1 cellular context compared by ENCODE assay signal in the genomic region with DNA sequence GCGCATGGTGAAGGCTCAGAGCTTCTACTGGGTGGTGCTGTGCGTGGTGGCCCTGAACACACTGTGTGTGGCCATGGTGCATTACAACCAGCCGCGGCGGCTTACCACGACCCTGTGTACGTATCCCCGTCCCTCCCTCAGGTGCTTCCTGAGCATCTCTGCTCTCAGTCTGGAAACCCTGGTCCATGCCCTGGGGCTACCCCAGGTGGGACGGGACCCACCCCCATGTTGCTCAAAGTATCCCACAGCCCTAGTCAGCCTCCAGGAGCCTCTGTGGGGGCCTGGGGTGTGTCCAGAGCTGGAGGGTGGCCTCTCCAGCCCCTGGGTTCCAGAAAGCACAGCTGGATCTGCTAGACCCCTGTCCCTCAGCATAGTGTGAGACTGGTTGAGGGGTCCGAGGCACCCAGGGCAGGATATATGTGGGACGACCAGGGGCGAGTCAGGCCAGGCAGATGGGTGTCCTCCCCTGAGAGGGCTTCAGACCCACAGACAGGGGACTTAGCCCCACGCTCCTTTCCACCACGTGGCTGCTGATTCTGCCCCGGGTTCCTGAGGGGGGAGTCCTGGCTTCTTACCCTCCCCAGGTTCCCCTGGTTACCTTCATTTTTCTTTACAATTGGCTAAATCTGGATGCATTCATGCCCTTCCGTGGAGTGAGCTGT.
TF ChIP-seq lines count a peak whose summit lies in the region.

No MANE protein-coding gene starts in this region.

TF ChIP-seq in K562, 482 proteins besides CTCF, POLR2A, EP300 and RAD21:
- TF ChIP-seq ESRRA (IDR thresholded peaks at IDR 0.05; ENCODE audit: borderline replicate concordance, low read depth): 0 out of 2 replicates have a peak, but pooled peaks have one; percentile 0
- no peak for TF ChIP-seq XRCC5 (IDR thresholded peaks at IDR 0.05; ENCODE audit: low read depth, low read length)
TF ChIP-seq in K562: peak in this region for 1.
